20 cellular contexts compared by ENCODE assay signal in the genomic region with DNA sequence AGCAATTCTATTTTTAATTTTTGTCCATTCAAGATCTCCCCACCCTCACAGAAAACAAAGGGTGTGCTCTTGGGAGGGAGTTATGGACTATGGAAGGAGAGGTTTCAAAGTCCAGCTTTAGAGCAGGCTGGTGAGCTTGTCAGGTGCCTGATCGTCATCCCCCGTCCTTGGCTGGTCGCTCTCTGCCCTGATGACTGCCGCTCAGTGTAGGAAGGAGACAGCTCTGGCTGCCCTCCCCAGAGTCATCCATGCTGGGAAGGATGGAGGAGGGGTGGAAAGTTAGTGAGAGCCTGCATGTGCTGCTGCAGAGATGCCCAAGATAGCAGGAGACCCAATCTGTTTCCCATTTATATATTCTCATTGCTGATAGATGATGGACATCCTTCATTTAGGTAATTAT.
DNase-seq lines count a peak whose midpoint lies in the region; ATAC-seq, FAIRE-seq and TF ChIP-seq lines count a peak whose summit lies in the region.
"Had no signal": no experiment of that assay in that cellular context is flagged by ENCODE, and none has a peak within 500 bp of the region (broad histone marks: within the 10 kb centered on the region; RNA-seq: fewer than 3 reads in every experiment).

No MANE protein-coding gene starts in this region.

- H3K23ac ChIP-seq in IMR-90 (ENCODE audit: low read depth, low read length), result no peak overlapping the region
- no peak overlapping the region for H3K23ac ChIP-seq in H1 (ENCODE audit: insufficient read length)

- H3K4ac ChIP-seq in IMR-90 (ENCODE audit: low read depth, low read length) (no peak overlapping the region), H1 (replicated peaks; ENCODE audit: insufficient read length, low read depth, low read length) (no peak overlapping the region)

- H3K27ac ChIP-seq in IMR-90 (ENCODE audit: insufficient read depth, low read length), result no peak overlapping the region
- peak overlapping the region; percentile 42; the same call in 1 of the 2 replicates for H3K27ac ChIP-seq in H1 (ENCODE audit: low read depth, low read length)
- peak overlapping the region in 1 of 2 donors; percentile 68 for H3K27ac ChIP-seq in small intestine (ENCODE audit: low read depth in 1 of 2, low read length in 1 of 2)
- H3K27ac ChIP-seq: esophagus muscularis mucosa had no signal

- no peak for ATAC-seq in IMR-90 (ENCODE audit: low read depth)
- ATAC-seq in GM18873 (IDR thresholded peaks at IDR 0.05; ENCODE audit: low FRiP score, unreplicated experiment), result no peak
- ATAC-seq: natural killer cell treated with Interleukin-12 subunit alpha and Interleukin-12 subunit beta and Interleukin-15 and Interleukin-18, amount 100 ng/mL, for 72 hours; Right ventricle myocardium inferior had no signal

- H3K23me2 ChIP-seq in H1 (ENCODE audit: low read depth, low read length), result no peaks in the 10 kb centered on the region

- 0 out of 2 replicates have a peak overlapping the region, but pooled peaks have one; percentile 19 for H4K91ac ChIP-seq in IMR-90 (ENCODE audit: insufficient read depth, low read depth, low read length)
- H4K91ac ChIP-seq in H1 (replicated peaks; ENCODE audit: insufficient read length, low read length), result no peak overlapping the region

- BruUV-seq in IMR-90 (replicated peaks; lab: Mats Ljungman, UMichigan), result no TSS peak

- H4K8ac ChIP-seq in IMR-90 (ENCODE audit: low read depth in 2 of 2, low read length in 2 of 2) (no peak overlapping the region), H1 (ENCODE audit: extremely low read depth, insufficient read depth, low read length) (no peak overlapping the region)

- H2AK9ac ChIP-seq in IMR-90 (replicated peaks; ENCODE audit: low read depth, low read length, poor library complexity), result no peak overlapping the region

- intact Hi-C loops in IMR-90 (cut with micrococcal nuclease), result no loop called here

- no peak for TF ChIP-seq EP300 in H1 (IDR thresholded peaks at IDR 0.05; ENCODE audit: borderline replicate concordance in 1 of 2, low read depth in 2 of 2, low read length in 2 of 2)

- no peaks in the 10 kb centered on the region; a peak in 1 of 4 replicates for H3K79me2 ChIP-seq in H1 (ENCODE audit: control insufficient read depth in 1 of 2, insufficient read depth in 2 of 2, low read length in 2 of 2)

- H3K4me1 ChIP-seq in IMR-90 (ENCODE audit: control insufficient read depth, insufficient read depth, low read length) (peaks cover 5% of the 10 kb centered on the region; the same call in 1 of the 2 replicates), H1 (replicated peaks in 1 of 4; ENCODE audit: control insufficient read depth in 3 of 4, insufficient read depth in 4 of 4, low read length in 3 of 4) (no peaks in the 10 kb centered on the region; a peak in 1 of 7 replicates), small intestine (ENCODE audit: control insufficient read depth in 2 of 2, insufficient read depth in 1 of 2, low read depth in 1 of 2, low read length in 1 of 2) (peaks cover 2 to 3% of the 10 kb centered on the region in 2 donors)
- H3K4me1 ChIP-seq: esophagus muscularis mucosa had no signal

- H2BK20ac ChIP-seq in IMR-90 (ENCODE audit: low read depth, low read length), result no peak overlapping the region
- no peak overlapping the region for H2BK20ac ChIP-seq in H1 (ENCODE audit: low read length)

- H4K20me1 ChIP-seq in IMR-90 (ENCODE audit: insufficient read depth, low read length), result no peaks in the 10 kb centered on the region
- peaks cover 0 to 2% of the 10 kb centered on the region in 2 experiments for H4K20me1 ChIP-seq in H1 (replicated peaks in 1 of 2; ENCODE audit: control insufficient read depth in 1 of 2, insufficient read depth in 2 of 2, low read length in 2 of 2)

- POLR2A ChIA-PET in IMR-90 (lab: Charles Lee; ENCODE audit: unreplicated experiment) (no interaction called here), H1 (lab: Charles Lee; ENCODE audit: partially characterized antibody) (interaction anchor here (0.8 to 1.3 kb wide), 2 partner anchors 18 to 34 kb away, joined by 3 to 5 read pairs; no protein-coding TSS in a partner anchor)

- H3K36me3 ChIP-seq in IMR-90 (ENCODE audit: control insufficient read depth, insufficient read depth, low read length) (peaks cover 7% of the 10 kb centered on the region; the same call in 1 of the 2 replicates), H1 (ENCODE audit: control insufficient read depth in 2 of 4, insufficient read depth in 4 of 4, low read length in 3 of 4) (peaks cover 4 to 49% (median 18%) of the 10 kb centered on the region in 4 experiments; a peak in 7 of 8 replicates), small intestine (ENCODE audit: control insufficient read depth in 2 of 2, insufficient read depth in 2 of 2, low read length in 2 of 2) (no peaks in the 10 kb centered on the region)

- H3K18ac ChIP-seq in IMR-90 (ENCODE audit: low read depth, low read length) (no peak overlapping the region), H1 (ENCODE audit: extremely low read depth, low read length) (no peak overlapping the region)

- H4K5ac ChIP-seq in IMR-90 (ENCODE audit: low read depth, low read length) (no peak overlapping the region), H1 (ENCODE audit: insufficient read length, low read depth, low read length) (no peak overlapping the region)

- FAIRE-seq in H1 (lab: Jason Lieb, UNC) (no peak), small intestine (lab: Jason Lieb, UNC) (no peak)

- CTCF ChIA-PET in IMR-90 (lab: Yijun Ruan, JAX) (interaction anchor here (1.3 kb wide), 1 partner anchor 8 kb away, joined by 4 read pairs; no protein-coding TSS in a partner anchor), H1 (lab: Charles Lee; ENCODE audit: partially characterized antibody) (interaction anchor here (1.0 kb wide), 1 partner anchor 10 kb away, joined by 3 read pairs; no protein-coding TSS in a partner anchor)

- no peak overlapping the region for H3K4me2 ChIP-seq in IMR-90 (ENCODE audit: low read depth, low read length)
- H3K4me2 ChIP-seq in H1 (ENCODE audit: insufficient read depth in 1 of 2, low read depth in 2 of 2, low read length in 2 of 2), result no peak overlapping the region

- in situ Hi-C loops in IMR-90 (cut with MboI; ENCODE audit: low sequenced_read_pairs), result no loop called here

- 94% methylated on average over 3 of the region's 4 CpGs; no CpG with 5 or more reads in 1 of the 2 experiments for WGBS in IMR-90 (ENCODE audit: extremely low coverage in 2 of 2, insufficient read length in 1 of 2), 2 experiments
- WGBS in H1 (ENCODE audit: extremely low coverage in 1 of 2, insufficient coverage in 1 of 2, insufficient read length in 1 of 2, insufficient replicate concordance in 2 of 2, low coverage in 1 of 2, low lambda C conversion rate in 2 of 2, missing lambda C conversion rate in 1 of 2), 2 experiments, result 98% methylated on average over 4 of the region's 4 CpGs; no CpG with 5 or more reads in 1 of the 2 experiments
- 22 to 82% (median 73%) methylated on average over 4 of the region's 4 CpGs for WGBS in small intestine, 3 donors

- no peak for TF ChIP-seq POLR2A in IMR-90 (IDR thresholded peaks at IDR 0.05; ENCODE audit: low read depth, low read length)
- TF ChIP-seq POLR2A in H1 (IDR thresholded peaks at IDR 0.05; ENCODE audit: control extremely low read depth in 1 of 2, low read depth in 2 of 2, low read length in 2 of 2), result no peak

- H3K4me3 ChIP-seq in IMR-90 (ENCODE audit: insufficient read depth, low read depth, low read length), result no peak overlapping the region
- H3K4me3 ChIP-seq in H1 (ENCODE audit: extremely low read depth in 1 of 4, insufficient read depth in 2 of 4, low read depth in 3 of 4, low read length in 4 of 4), result no peak overlapping the region
- no peak overlapping the region for H3K4me3 ChIP-seq in small intestine (ENCODE audit: low read depth in 1 of 2, low read length in 2 of 2)
- H3K4me3 ChIP-seq: esophagus muscularis mucosa had no signal

- no peak overlapping the region for H3K14ac ChIP-seq in IMR-90 (replicated peaks; ENCODE audit: low read depth, low read length)
- H3K14ac ChIP-seq in H1 (ENCODE audit: insufficient read length), result no peak overlapping the region

- no peaks in the 10 kb centered on the region for H3K9me3 ChIP-seq in IMR-90 (ENCODE audit: control insufficient read depth, insufficient read depth, low read length)
- no peaks in the 10 kb centered on the region for H3K9me3 ChIP-seq in H1 (ENCODE audit: insufficient read depth in 2 of 2, low read depth in 1 of 2, low read length in 1 of 2)
- H3K9me3 ChIP-seq in small intestine (ENCODE audit: control insufficient read depth, low read depth), result no peaks in the 10 kb centered on the region
- H3K9me3 ChIP-seq: esophagus muscularis mucosa had no signal

- H3K79me1 ChIP-seq in IMR-90 (ENCODE audit: low read depth in 1 of 2, low read length in 2 of 2) (peaks cover 0 to 3% of the 10 kb centered on the region in 2 experiments; a peak in 1 of 4 replicates), H1 (ENCODE audit: low read depth, low read length) (no peaks in the 10 kb centered on the region; the same call in 1 of the 2 replicates)

- dilution Hi-C loops in IMR-90 (cut with HindIII; ENCODE audit: low sequenced_read_pairs, unreplicated experiment), result no loop called here

- H2BK120ac ChIP-seq in IMR-90 (ENCODE audit: low read depth, low read length) (no peak overlapping the region), H1 (replicated peaks; ENCODE audit: low read depth, low read length) (no peak overlapping the region)

- H2AK5ac ChIP-seq in IMR-90 (ENCODE audit: low read depth, low read length), result 0 out of 2 replicates have a peak overlapping the region, but pooled peaks have one; percentile 8
- H2AK5ac ChIP-seq in H1 (ENCODE audit: low read depth, low read length), result no peak overlapping the region

- H2AFZ ChIP-seq in IMR-90 (replicated peaks; ENCODE audit: low read length, poor library complexity) (no peak overlapping the region), H1 (ENCODE audit: low read length) (no peak overlapping the region)

- peaks cover 3% of the 10 kb centered on the region; the same call in 1 of the 2 replicates for H3K9me1 ChIP-seq in IMR-90 (ENCODE audit: insufficient read depth, low read length)

- no peak for TF ChIP-seq CTCF in IMR-90 (conservative IDR thresholded peaks at IDR 0.05; ENCODE audit: low read depth, low read length)
- no peak for TF ChIP-seq CTCF in H1 (IDR thresholded peaks at IDR 0.05; ENCODE audit: control extremely low read depth in 1 of 3, insufficient read depth in 1 of 3, low read depth in 1 of 3, low read length in 3 of 3)

- no peak overlapping the region for H2BK12ac ChIP-seq in H1 (ENCODE audit: low read depth, low read length)

- TF ChIP-seq RAD21 in IMR-90 (IDR thresholded peaks at IDR 0.05; ENCODE audit: low read length) (no peak), H1 (IDR thresholded peaks at IDR 0.05 in 1 of 2, conservative IDR thresholded peaks at IDR 0.05 in 1 of 2; ENCODE audit: low read depth in 2 of 2, low read length in 2 of 2) (no peak)

- no peak for DNase-seq in IMR-90
- no peak for DNase-seq in H1 (ENCODE audit: low read depth in 1 of 2, low spot score in 2 of 2)
- peak; percentile 70 for DNase-seq in midbrain (lab: John Stamatoyannopoulos, UW)
- peak; percentile 92 for DNase-seq in small intestine
- no peak for DNase-seq in NCI-H2081 treated with DMSO at 0.1 percent for 48 hours (lab: John Stamatoyannopoulos, UW)
- DNase-seq in SIG-M5 (lab: John Stamatoyannopoulos, UW), result no peak
- DNase-seq in activated CD4-positive, CD25-positive, alpha-beta regulatory T cell (lab: John Stamatoyannopoulos, UW), result no peak
- DNase-seq: activated CD4-positive, alpha-beta T cell treated with anti-CD3 and anti-CD28 coated beads, Interleukin-2, amount 10 ng/mL, durations not matched to agents 7 days and 5 days; activated gamma-delta T cell treated with Interleukin-2 at 50 U/mL for 16 hours; amniotic stem cell; DND-41; effector CD8-positive, alpha-beta T cell; immature natural killer cell; NCI-H1417 treated with DMSO at 0.1 percent for 48 hours; NCI-H2171; T-helper 1 cell had no signal

- H3K27me3 ChIP-seq in IMR-90 (ENCODE audit: control insufficient read depth, insufficient read depth, low read length) (no peaks in the 10 kb centered on the region), H1 (replicated peaks in 1 of 4; ENCODE audit: control insufficient read depth in 3 of 4, extremely low read depth in 1 of 4, insufficient read depth in 3 of 4, low read length in 3 of 4) (peaks cover 0 to 1% (median 0%) of the 10 kb centered on the region in 4 experiments; a peak in 1 of 7 replicates), small intestine (ENCODE audit: control insufficient read depth in 2 of 2, insufficient read depth in 2 of 2, low read length in 2 of 2) (no peaks in the 10 kb centered on the region)
- H3K27me3 ChIP-seq: esophagus muscularis mucosa had no signal

- H3K56ac ChIP-seq in IMR-90 (ENCODE audit: extremely low read depth, insufficient read depth, low read length) (no peak overlapping the region), H1 (replicated peaks; ENCODE audit: insufficient read length, low read depth, low read length) (no peak overlapping the region)

- H2BK15ac ChIP-seq in IMR-90 (ENCODE audit: low read depth, low read length) (no peak overlapping the region), H1 (ENCODE audit: low read length) (no peak overlapping the region)

- no peak overlapping the region for H2BK5ac ChIP-seq in IMR-90 (ENCODE audit: low read depth, low read length, poor library complexity, severe bottlenecking)
- H2BK5ac ChIP-seq in H1 (ENCODE audit: low read depth, low read length), result no peak overlapping the region

- H3K9ac ChIP-seq in IMR-90 (ENCODE audit: low read depth, low read length) (no peak overlapping the region), H1 (replicated peaks in 1 of 4; ENCODE audit: extremely low read depth in 1 of 4, low read depth in 3 of 4, low read length in 3 of 4) (no peak overlapping the region)

Comparison
In these comparisons a context has a peak if more than half of its experiments do, and no peak if none do; other contexts are left out.
1. DNase-seq: peak in midbrain (single experiment) and small intestine (single experiment); none in IMR-90 (single experiment), H1 (0 of 2), NCI-H2081 treated with DMSO at 0.1 percent for 48 hours (single experiment), SIG-M5 (single experiment) and activated CD4-positive, CD25-positive, alpha-beta regulatory T cell (0 of 4).